Comparison of ENCODE assay signal across 9 cellular contexts in the genomic region with DNA sequence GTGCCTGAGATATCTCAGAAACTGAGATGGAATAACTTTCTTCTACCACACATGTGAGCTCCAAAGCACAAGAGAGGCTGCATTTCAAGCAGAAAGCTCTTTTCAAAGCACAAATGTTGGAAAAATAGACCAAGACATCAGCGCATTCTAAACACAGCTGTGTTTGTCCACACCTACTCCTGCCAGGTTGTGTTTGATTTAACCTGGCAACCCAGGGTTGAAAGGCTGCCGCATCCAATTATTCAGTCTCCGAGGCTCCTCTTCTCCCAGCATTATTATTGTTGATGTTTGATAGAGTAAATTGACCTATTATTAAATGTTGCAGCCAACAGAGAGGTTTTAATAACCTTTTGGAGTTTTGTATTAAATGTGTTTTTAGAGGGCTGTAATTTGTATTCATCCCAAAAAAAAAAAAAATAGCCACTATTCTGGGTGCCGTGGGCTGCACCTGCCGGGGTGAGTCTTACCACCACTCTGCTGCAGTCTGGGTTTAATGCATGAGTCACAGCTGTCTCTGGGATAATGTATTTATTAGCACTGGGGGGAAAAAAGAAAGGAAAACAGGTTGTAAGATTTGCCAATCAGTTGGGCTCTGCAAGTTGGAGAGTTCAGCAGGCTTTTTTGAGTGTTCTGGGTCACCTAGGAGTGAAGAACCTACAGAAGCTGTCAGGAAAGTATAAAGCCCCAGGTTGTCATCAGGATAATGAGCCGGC.
A peak's percentile ranks its signal among the peaks of the same experiment; 100 is the strongest.
DNase-seq lines count a peak whose midpoint lies in the region; ATAC-seq and TF ChIP-seq lines count a peak whose summit lies in the region.
"Had no signal": no experiment of that assay in that cellular context is flagged by ENCODE, and none has a peak within 500 bp of the region (broad histone marks: within the 10 kb centered on the region; RNA-seq: fewer than 3 reads in every experiment).

No MANE protein-coding gene starts in this region.

- no peak overlapping the region for H3K27ac Mint-ChIP-seq in activated naive CD8-positive, alpha-beta T cell treated with anti-CD3 and anti-CD28 coated beads for 36 hours

- no peak for TF ChIP-seq POLR2A in breast epithelium (IDR thresholded peaks at IDR 0.05)

- TF ChIP-seq CTCF in breast epithelium (IDR thresholded peaks at IDR 0.05), result no peak

- no peaks in the 10 kb centered on the region for H3K36me3 Mint-ChIP-seq in activated naive CD8-positive, alpha-beta T cell treated with anti-CD3 and anti-CD28 coated beads for 36 hours

- H3K27me3 Mint-ChIP-seq in activated naive CD8-positive, alpha-beta T cell treated with anti-CD3 and anti-CD28 coated beads for 36 hours, result no peaks in the 10 kb centered on the region

- intact Hi-C loops in breast epithelium (cut with DNase I; ENCODE audit: low total_unique reads), result no loop called here

- DNase-seq in COLO668 (lab: John Stamatoyannopoulos, UW; ENCODE audit: unreplicated experiment), result peak; percentile 74
- DNase-seq in NCI-H2029 treated with DMSO at 0.1 percent for 48 hours (lab: John Stamatoyannopoulos, UW), result peak; percentile 73
- no peak for DNase-seq in breast epithelium (ENCODE audit: low spot score in 2 of 2)
- no peak for DNase-seq in cerebellum (ENCODE audit: low spot score)
- no peak for DNase-seq in activated naive CD8-positive, alpha-beta T cell treated with anti-CD3 and anti-CD28 coated beads for 36 hours
- DNase-seq: activated naive CD4-positive, alpha-beta T cell had no signal

- no peak overlapping the region for H3K9ac ChIP-seq in muscle layer of colon (ENCODE audit: low read length)

- H3K27me3 ChIP-seq in breast epithelium (no peaks in the 10 kb centered on the region), muscle layer of colon (ENCODE audit: control insufficient read depth in 1 of 2, insufficient read depth in 2 of 2, low read length in 2 of 2) (no peaks in the 10 kb centered on the region)

- no peaks in the 10 kb centered on the region for H3K9me3 ChIP-seq in breast epithelium
- H3K9me3 ChIP-seq in muscle layer of colon (ENCODE audit: low read length), result no peaks in the 10 kb centered on the region

- H3K36me3 ChIP-seq in breast epithelium (no peaks in the 10 kb centered on the region), muscle layer of colon (ENCODE audit: insufficient read depth, low read length) (no peaks in the 10 kb centered on the region)

- peak overlapping the region; percentile 93 to 95 for H3K27ac ChIP-seq in breast epithelium
- peak overlapping the region; percentile 40 for H3K27ac ChIP-seq in muscle layer of colon (ENCODE audit: low read depth, low read length)

- H3K4me1 ChIP-seq in breast epithelium (peaks cover 0 to 5% of the 10 kb centered on the region in 2 donors), muscle layer of colon (ENCODE audit: insufficient read depth, low read length) (peaks cover 33% of the 10 kb centered on the region)

- no peaks in the 10 kb centered on the region for H3K9me3 Mint-ChIP-seq in activated naive CD8-positive, alpha-beta T cell treated with anti-CD3 and anti-CD28 coated beads for 36 hours

- no peaks in the 10 kb centered on the region for H3K4me1 Mint-ChIP-seq in activated naive CD8-positive, alpha-beta T cell treated with anti-CD3 and anti-CD28 coated beads for 36 hours

- ATAC-seq in HG02852 (IDR thresholded peaks at IDR 0.05; ENCODE audit: unreplicated experiment) (no peak), HG03460 (IDR thresholded peaks at IDR 0.05; ENCODE audit: unreplicated experiment) (no peak)

- no peak overlapping the region for H3K4me3 Mint-ChIP-seq in activated naive CD8-positive, alpha-beta T cell treated with anti-CD3 and anti-CD28 coated beads for 36 hours

- H3K4me3 ChIP-seq in breast epithelium (peak overlapping the region in 1 of 3 donors; percentile 34), muscle layer of colon (ENCODE audit: low read depth in 1 of 2, low read length in 2 of 2) (peak overlapping the region in 1 of 2 donors; percentile 29)

Comparison
In these comparisons a context has a peak if more than half of its experiments do, and no peak if none do; other contexts are left out.
1. DNase-seq: peak in COLO668 (single experiment) and NCI-H2029 treated with DMSO at 0.1 percent for 48 hours (single experiment); none in breast epithelium (0 of 2), cerebellum (single experiment) and activated naive CD8-positive, alpha-beta T cell treated with anti-CD3 and anti-CD28 coated beads for 36 hours (single experiment).